ENCODE assay signal across 8 cellular contexts in the genomic region with DNA sequence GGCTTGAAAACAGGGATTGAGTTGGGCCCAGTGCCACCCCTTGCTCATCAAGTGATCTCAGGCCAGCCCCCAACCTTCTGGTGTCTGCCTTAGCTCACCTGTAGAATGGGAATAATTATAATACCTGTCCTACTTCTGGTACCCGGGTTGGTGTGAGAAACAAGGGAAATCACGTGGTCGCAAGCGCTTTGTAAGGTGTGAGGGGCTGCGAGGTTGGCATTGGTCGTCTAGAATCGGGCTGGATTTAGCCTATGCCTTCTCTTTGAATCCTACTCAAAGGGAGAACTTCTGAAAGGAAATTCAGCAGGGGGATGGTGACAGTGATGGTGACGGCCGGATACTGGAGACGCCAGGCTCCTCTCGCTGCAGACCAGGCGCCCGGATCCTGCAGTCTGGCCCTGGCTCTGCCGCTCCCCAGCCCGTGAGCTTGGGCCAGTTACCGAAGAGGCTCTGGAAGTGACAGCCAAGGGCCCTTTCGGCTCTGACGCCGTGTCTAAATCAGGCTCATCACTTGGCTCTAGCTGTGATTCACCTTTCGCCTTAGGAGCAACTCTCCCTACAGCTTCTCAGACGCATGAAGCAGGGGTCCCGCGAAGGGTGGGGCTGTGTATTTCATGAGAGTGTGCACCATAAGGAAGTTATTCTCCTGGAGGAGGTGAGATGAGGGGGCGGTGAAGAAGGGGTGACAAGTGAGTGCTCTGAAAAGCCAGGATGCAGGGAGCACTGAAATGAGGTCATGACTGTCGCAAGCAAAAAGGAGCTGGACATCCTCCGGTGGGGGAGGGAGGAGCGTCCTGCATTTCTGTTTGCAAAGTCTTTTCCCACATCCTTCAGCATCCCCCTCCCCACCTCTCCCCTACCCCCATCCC. TPM values are rescaled to one million over a fixed set of nuclear protein-coding genes. Genes with fewer than 3 reads are reported as not detected.
A peak's percentile ranks its signal among the peaks of the same experiment; 100 is the strongest.
DNase-seq lines count a peak whose midpoint lies in the region; ATAC-seq and TF ChIP-seq lines count a peak whose summit lies in the region.

No MANE protein-coding gene starts in this region.

- H3K79me1 ChIP-seq in H9 (ENCODE audit: insufficient read depth, low read depth, low read length, poor library complexity, severe bottlenecking) = no peaks in the 10 kb centered on the region

- no peak overlapping the region for H4K5ac ChIP-seq in H9 (ENCODE audit: insufficient read length, low read depth, low read length)

- H3K23me2 ChIP-seq in H9 (ENCODE audit: insufficient read length, low read depth, low read length, poor library complexity, severe bottlenecking) = peaks cover 32% of the 10 kb centered on the region

- no peak overlapping the region for H3K14ac ChIP-seq in H9 (ENCODE audit: insufficient read depth, low read length)

- H3K56ac ChIP-seq in H9 (ENCODE audit: insufficient read length, low read depth, low read length) = no peak overlapping the region

- no peak overlapping the region for H3K9ac ChIP-seq in H9 (ENCODE audit: extremely low read depth, insufficient read length, low read length)
- peak overlapping the region; percentile 49 for H3K9ac ChIP-seq in skeletal muscle satellite cell (ENCODE audit: low read depth, low read length)

- no peak overlapping the region for H2BK5ac ChIP-seq in H9 (ENCODE audit: insufficient read length, low read length)

- H3K4me1 ChIP-seq in H9 (ENCODE audit: insufficient read depth, low read length) (peaks cover 4% of the 10 kb centered on the region; the same call in 1 of the 2 replicates), skeletal muscle satellite cell (ENCODE audit: control insufficient read depth, insufficient read depth, low read length) (peaks cover 41% of the 10 kb centered on the region)

- no peak overlapping the region for H3K27ac ChIP-seq in H9 (ENCODE audit: insufficient read length, low read depth, low read length)

- H3K36me3 ChIP-seq in skeletal muscle satellite cell (ENCODE audit: insufficient read depth, low read length) = no peaks in the 10 kb centered on the region

- H3K79me2 ChIP-seq in H9 (ENCODE audit: insufficient read depth, low read length) = no peaks in the 10 kb centered on the region

- H2AFZ ChIP-seq in H9 (ENCODE audit: low read length) = no peak overlapping the region

- H3T11ph ChIP-seq in H9 (ENCODE audit: low read length) = no peak overlapping the region

- WGBS in H9 (ENCODE audit: extremely low coverage, insufficient read length, low lambda C conversion rate) = no CpG with 5 or more reads among the region's 27 CpGs

- TF ChIP-seq CTCF in H9 (conservative IDR thresholded peaks at IDR 0.05) = no peak

- H3K27ac Mint-ChIP-seq in H9 = no peak overlapping the region
- H3K27ac Mint-ChIP-seq in activated naive CD8-positive, alpha-beta T cell = no peak overlapping the region

- H4K20me1 ChIP-seq in H9 (ENCODE audit: control insufficient read depth, insufficient read depth, insufficient read length) = no peaks in the 10 kb centered on the region

- no peaks in the 10 kb centered on the region for H3K9me3 ChIP-seq in H9 (ENCODE audit: control insufficient read depth, low read depth, low read length)
- no peaks in the 10 kb centered on the region for H3K9me3 ChIP-seq in iPS-18c (ENCODE audit: control insufficient read depth, insufficient read depth, low read length)
- H3K9me3 ChIP-seq in skeletal muscle satellite cell (replicated peaks; ENCODE audit: low read length) = no peaks in the 10 kb centered on the region

- H3K27me3 ChIP-seq in H9 (ENCODE audit: insufficient read depth, low read length) (peaks cover 18% of the 10 kb centered on the region; the same call in 1 of the 2 replicates), skeletal muscle satellite cell (ENCODE audit: control insufficient read depth, insufficient read depth, low read length) (no peaks in the 10 kb centered on the region)

- no peak overlapping the region for H4K8ac ChIP-seq in H9 (replicated peaks; ENCODE audit: insufficient read length, low read depth, low read length)

- H2BK12ac ChIP-seq in H9 (ENCODE audit: insufficient read length, low read depth, low read length) = no peak overlapping the region

- peaks cover 81% of the 10 kb centered on the region for H3K27me3 Mint-ChIP-seq in H9 (ENCODE audit: low read depth)
- H3K27me3 Mint-ChIP-seq in activated naive CD8-positive, alpha-beta T cell = peaks cover 25% of the 10 kb centered on the region

- peak overlapping the region; percentile 81 for H3K4me2 ChIP-seq in H9 (ENCODE audit: insufficient read depth, insufficient read length, low read length)
- peak overlapping the region; percentile 94 for H3K4me2 ChIP-seq in skeletal muscle satellite cell (ENCODE audit: low read length)

- H3K4me1 Mint-ChIP-seq in H9 = peaks cover 24 to 32% of the 10 kb centered on the region in 2 experiments
- H3K4me1 Mint-ChIP-seq in activated naive CD8-positive, alpha-beta T cell (ENCODE audit: low read depth) = peaks cover 40% of the 10 kb centered on the region

- no peak overlapping the region for H3K4ac ChIP-seq in H9 (ENCODE audit: low read depth, low read length)

- H2BK20ac ChIP-seq in H9 (ENCODE audit: low read depth, low read length, poor library complexity, severe bottlenecking) = no peak overlapping the region

- H3K4me3 ChIP-seq in iPS-18c (ENCODE audit: insufficient read depth, low read depth, low read length) (peak overlapping the region; percentile 68), skeletal muscle satellite cell (ENCODE audit: low read length) (peak overlapping the region; percentile 38)

- no peak overlapping the region for H2BK15ac ChIP-seq in H9 (ENCODE audit: low read depth, low read length)

- peak; percentile 62 for DNase-seq in H9
- no peak for DNase-seq in COR-L47 (lab: John Stamatoyannopoulos, UW)
- DNase-seq in RPMI8226 = no peak

- ATAC-seq in GM19023 (IDR thresholded peaks at IDR 0.05; ENCODE audit: unreplicated experiment) (no peak), GM21360 (IDR thresholded peaks at IDR 0.05; ENCODE audit: unreplicated experiment) (no peak)

- H2BK120ac ChIP-seq in H9 (ENCODE audit: low read depth, low read length, poor library complexity, severe bottlenecking) = no peak overlapping the region

- H3K23ac ChIP-seq in H9 (ENCODE audit: insufficient read length, low read depth, low read length) = no peak overlapping the region

- no peak overlapping the region for H4K91ac ChIP-seq in H9 (ENCODE audit: insufficient read length, low read depth, low read length)

- no peak overlapping the region for H3K18ac ChIP-seq in H9 (ENCODE audit: insufficient read length, low read depth, low read length)

- H3K9me3 Mint-ChIP-seq in H9 = no peaks in the 10 kb centered on the region; a peak in 1 of 5 replicates
- H3K9me3 Mint-ChIP-seq in activated naive CD8-positive, alpha-beta T cell (ENCODE audit: low read depth) = no peaks in the 10 kb centered on the region

- no peak overlapping the region for H2AK5ac ChIP-seq in H9 (ENCODE audit: insufficient read length, low read length)

- no peaks in the 10 kb centered on the region for H3K36me3 Mint-ChIP-seq in H9 (ENCODE audit: insufficient read depth in 1 of 3, low read depth in 3 of 3)
- H3K36me3 Mint-ChIP-seq in activated naive CD8-positive, alpha-beta T cell = no peaks in the 10 kb centered on the region

- peak overlapping the region; percentile 72 to 92 for H3K4me3 Mint-ChIP-seq in H9
- H3K4me3 Mint-ChIP-seq in activated naive CD8-positive, alpha-beta T cell = peak overlapping the region; percentile 95

RNA-seq across cellular contexts. Expression of a gene that starts 4.0 kb away (rescaled TPM):
- 3.3 and 4.0 TPM in 2 replicates for total RNA-seq in H9 (2021)
- 5.6 and 18.8 TPM in 2 replicates for total RNA-seq in skeletal muscle satellite cell (2012; rRNA removed)
